In the genomic region with DNA sequence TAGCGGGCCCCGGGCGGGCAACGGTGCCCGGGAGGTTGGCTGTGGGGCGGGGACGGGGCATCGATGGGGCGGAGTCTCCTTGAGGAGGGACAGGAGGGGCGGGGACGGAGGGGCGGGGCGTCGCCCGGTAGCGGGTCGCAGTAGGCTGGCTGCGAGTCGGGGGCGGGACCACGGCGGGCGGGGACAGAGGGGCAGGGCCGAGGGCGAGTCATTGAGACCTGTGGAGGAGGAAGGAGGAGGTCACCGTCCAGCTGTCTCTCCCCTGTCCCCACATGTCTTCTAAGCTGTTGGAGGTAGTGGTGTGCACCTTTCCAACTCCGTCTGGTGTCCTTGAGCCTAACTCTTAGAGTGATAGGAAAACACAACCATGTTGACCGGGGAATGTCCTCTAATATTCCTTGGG, we compare ENCODE assay signal across 8 cellular contexts. TPM values are rescaled to one million over a fixed set of nuclear protein-coding genes. Genes with fewer than 3 reads are reported as not detected.
DNase-seq lines count a peak whose midpoint lies in the region; ATAC-seq and TF ChIP-seq lines count a peak whose summit lies in the region.

A gene (minus strand): TSS at position 54 of the 403 bp plus-strand sequence. CDS start 284 bp downstream, outside the sequence.

- no peaks in the 10 kb centered on the region for H3K9me3 ChIP-seq in adipocyte (ENCODE audit: control insufficient read depth, low read length)
- H3K9me3 ChIP-seq in parathyroid adenoma (ENCODE audit: control insufficient read depth, low read length) = no peaks in the 10 kb centered on the region
- no peaks in the 10 kb centered on the region for H3K9me3 ChIP-seq in thyroid gland

- TF ChIP-seq POLR2A in thyroid gland (IDR thresholded peaks at IDR 0.05) = peak; percentile 46 to 90

- DNase-seq in GM12865 (ENCODE audit: low read depth) (peak; percentile 97), NCI-H1436 (lab: John Stamatoyannopoulos, UW) (peak; percentile 93), T follicular helper cell (ENCODE audit: low read depth) (peak; percentile 96), adipocyte (ENCODE audit: low read depth) (peak; percentile 98), Right ventricle myocardium superior (peak; percentile 98), thyroid gland (peak; percentile 97 to 98)

- WGBS in thyroid gland, 2 donors = 0 to 4% methylated on average over 2 to 18 of the region's 28 CpGs

- H3K4me1 ChIP-seq in adipocyte (ENCODE audit: control insufficient read depth, insufficient read depth, low read length) (peaks cover 10% of the 10 kb centered on the region), parathyroid adenoma (no peaks in the 10 kb centered on the region), thyroid gland (peaks cover 22 to 24% of the 10 kb centered on the region in 2 donors)

- no peaks in the 10 kb centered on the region for H3K27me3 ChIP-seq in adipocyte (replicated peaks; ENCODE audit: control insufficient read depth, insufficient read depth, low read length)
- no peaks in the 10 kb centered on the region for H3K27me3 ChIP-seq in parathyroid adenoma (ENCODE audit: control insufficient read depth, insufficient read depth, low read length)
- H3K27me3 ChIP-seq in thyroid gland = no peaks in the 10 kb centered on the region

- no peak for TF ChIP-seq CTCF in GM12865 (IDR thresholded peaks at IDR 0.05; ENCODE audit: insufficient read depth, low read depth, low read length, missing control alignments)
- TF ChIP-seq CTCF in parathyroid adenoma (IDR thresholded peaks at IDR 0.05) = no peak
- TF ChIP-seq CTCF in thyroid gland (IDR thresholded peaks at IDR 0.05) = no peak

- H3K4me2 ChIP-seq in parathyroid adenoma (ENCODE audit: low read length) = peak within 1 kb of the TSS; percentile 89

- peaks cover 10% of the 10 kb centered on the region for H3K79me2 ChIP-seq in parathyroid adenoma

- H3K27ac ChIP-seq in parathyroid adenoma (peak within 1 kb of the TSS; percentile 94), thyroid gland (peak within 1 kb of the TSS; percentile 90 to 97 (median 95))

- H2AFZ ChIP-seq in parathyroid adenoma = peak within 1 kb of the TSS; percentile 93

- intact Hi-C loops in Right ventricle myocardium superior (cut with DNase I) = no loop called here
- intact Hi-C loops in thyroid gland (cut with DNase I) = no loop called here

- peak; percentile 70 for ATAC-seq in HG02759 (IDR thresholded peaks at IDR 0.05; ENCODE audit: unreplicated experiment)
- peak; percentile 93 for ATAC-seq in Right ventricle myocardium superior (ENCODE audit: poor library complexity)

- H3K9ac ChIP-seq in adipocyte (ENCODE audit: low read length) = peak within 1 kb of the TSS; percentile 95
- peak within 1 kb of the TSS; percentile 28 for H3K9ac ChIP-seq in parathyroid adenoma

- peaks cover 10% of the 10 kb centered on the region for H3K36me3 ChIP-seq in adipocyte (ENCODE audit: control insufficient read depth, insufficient read depth, low read length, severe bottlenecking)
- no peaks in the 10 kb centered on the region for H3K36me3 ChIP-seq in parathyroid adenoma (ENCODE audit: control insufficient read depth, insufficient read depth, low read length)
- peaks cover 0 to 6% of the 10 kb centered on the region in 2 donors for H3K36me3 ChIP-seq in thyroid gland

- peak within 1 kb of the TSS; percentile 88 for H3K4me3 ChIP-seq in GM12865 (ENCODE audit: low read depth, low read length)
- H3K4me3 ChIP-seq in adipocyte (ENCODE audit: low read length) = peak within 1 kb of the TSS; percentile 95
- H3K4me3 ChIP-seq in parathyroid adenoma (ENCODE audit: low read depth, low read length) = peak within 1 kb of the TSS; percentile 76
- peak within 1 kb of the TSS; percentile 73 to 97 (median 96) for H3K4me3 ChIP-seq in thyroid gland (replicated peaks in 1 of 3)

RNA-seq across cellular contexts. Expression of the gene that starts here (rescaled TPM):
- total RNA-seq in Right ventricle myocardium superior = 85.4 TPM
- 10 to 100 TPM; 44.0 to 59.0 (median 54.1) TPM for total RNA-seq in thyroid gland

Comparison
In these comparisons a context has a peak if more than half of its experiments do, and no peak if none do; other contexts are left out.
1. Peak in every context shown above with its lines: DNase-seq, ATAC-seq, H3K4me3 ChIP-seq and H3K27ac ChIP-seq.